17 cellular contexts compared by ENCODE assay signal in genomic region chr7:7808156-7808555, GRCh38.
DNase-seq lines count a peak whose midpoint lies in the region; ATAC-seq and TF ChIP-seq lines count a peak whose summit lies in the region.
"Had no signal": no experiment of that assay in that cellular context is flagged by ENCODE, and none has a peak within 500 bp of the region (broad histone marks: within the 10 kb centered on the region; RNA-seq: fewer than 3 reads in every experiment).

No MANE protein-coding gene starts in this region.

- no peak overlapping the region for H3K27ac Mint-ChIP-seq in activated T-helper 17 cell treated with anti-CD3 and anti-CD28 coated beads, Interleukin-2, amount 50 U/mL, for 72 hours
- H3K27ac Mint-ChIP-seq: activated CD8-positive, alpha-beta T cell treated with anti-CD3 and anti-CD28 coated beads, Interleukin-2, amount 10 ng/mL, durations not matched to agents 7 days and 5 days; immature natural killer cell had no signal

- H3K27me3 ChIP-seq in RWPE2 (ENCODE audit: insufficient read depth, poor library complexity, severe bottlenecking) (no peaks in the 10 kb centered on the region), esophagus squamous epithelium (no peaks in the 10 kb centered on the region)
- H3K27me3 ChIP-seq: upper lobe of left lung had no signal

- no peaks in the 10 kb centered on the region for H3K36me3 ChIP-seq in RWPE2 (ENCODE audit: low read depth)
- H3K36me3 ChIP-seq in esophagus squamous epithelium = no peaks in the 10 kb centered on the region
- H3K36me3 ChIP-seq: upper lobe of left lung had no signal

- H3K27ac ChIP-seq in 22Rv1 (peak overlapping the region; percentile 27; the same call in 1 of the 2 replicates), RWPE2 (ENCODE audit: poor library complexity, severe bottlenecking) (no peak overlapping the region), esophagus squamous epithelium (no peak overlapping the region)
- H3K27ac ChIP-seq: upper lobe of left lung had no signal

- H3K36me3 Mint-ChIP-seq in activated T-helper 17 cell treated with anti-CD3 and anti-CD28 coated beads, Interleukin-2, amount 50 U/mL, for 72 hours (ENCODE audit: low read depth) = peaks cover 7% of the 10 kb centered on the region

- DNase-seq in HCEC 1CT (peak; percentile 77), RWPE2 (ENCODE audit: low spot score) (no peak), fibroblast of gingiva (ENCODE audit: low read depth) (peak; percentile 69), NCI-H1417 treated with DMSO at 0.1 percent for 48 hours (lab: John Stamatoyannopoulos, UW) (no peak), esophagus squamous epithelium (lab: John Stamatoyannopoulos, UW) (no peak), NCI-H146 (lab: John Stamatoyannopoulos, UW) (no peak)
- DNase-seq: activated CD8-positive, alpha-beta T cell treated with anti-CD3 and anti-CD28 coated beads, Interleukin-2, amount 10 ng/mL, durations not matched to agents 7 days and 5 days; cerebellar nuclear complex; DMS79; immature natural killer cell; Karpas-422; NCI-H345; posterior cingulate gyrus; Right ventricle myocardium superior; upper lobe of left lung had no signal

- H3K27me3 Mint-ChIP-seq in activated T-helper 17 cell treated with anti-CD3 and anti-CD28 coated beads, Interleukin-2, amount 50 U/mL, for 72 hours = no peaks in the 10 kb centered on the region

- intact Hi-C loops in esophagus squamous epithelium (cut with DNase I) = no loop called here

- H3K9me3 ChIP-seq in RWPE2 (ENCODE audit: severe bottlenecking) = no peaks in the 10 kb centered on the region
- H3K9me3 ChIP-seq in esophagus squamous epithelium = no peaks in the 10 kb centered on the region
- H3K9me3 ChIP-seq: upper lobe of left lung had no signal

- peaks cover 7% of the 10 kb centered on the region for H3K4me1 ChIP-seq in RWPE2 (ENCODE audit: insufficient read depth, poor library complexity, severe bottlenecking)
- no peaks in the 10 kb centered on the region for H3K4me1 ChIP-seq in esophagus squamous epithelium
- H3K4me1 ChIP-seq: upper lobe of left lung had no signal

- WGBS in esophagus squamous epithelium, 2 donors = 50 to 64% methylated on average over 4 of the region's 4 CpGs

- no peaks in the 10 kb centered on the region for H3K4me1 Mint-ChIP-seq in activated T-helper 17 cell treated with anti-CD3 and anti-CD28 coated beads, Interleukin-2, amount 50 U/mL, for 72 hours
- H3K4me1 Mint-ChIP-seq: immature natural killer cell had no signal

- H3K4me3 ChIP-seq in RWPE2 (ENCODE audit: severe bottlenecking) (no peak overlapping the region), esophagus squamous epithelium (no peak overlapping the region)
- H3K4me3 ChIP-seq: upper lobe of left lung had no signal

- no peak for TF ChIP-seq CTCF in 22Rv1 (IDR thresholded peaks at IDR 0.05)
- TF ChIP-seq CTCF in RWPE2 (IDR thresholded peaks at IDR 0.05; ENCODE audit: poor library complexity, severe bottlenecking) = no peak
- no peak for TF ChIP-seq CTCF in esophagus squamous epithelium (IDR thresholded peaks at IDR 0.05)

- no peak overlapping the region for H3K4me3 Mint-ChIP-seq in activated T-helper 17 cell treated with anti-CD3 and anti-CD28 coated beads, Interleukin-2, amount 50 U/mL, for 72 hours
- H3K4me3 Mint-ChIP-seq: activated CD8-positive, alpha-beta T cell treated with anti-CD3 and anti-CD28 coated beads, Interleukin-2, amount 10 ng/mL, durations not matched to agents 7 days and 5 days; immature natural killer cell had no signal

- ATAC-seq in RWPE2 (ENCODE audit: low read depth) = peak; percentile 66; the same call in 2 of the 3 replicates
- ATAC-seq in activated T-helper 17 cell treated with anti-CD3 and anti-CD28 coated beads, Interleukin-2, amount 50 U/mL, for 72 hours (replicated peaks) = no peak
- ATAC-seq: activated CD8-positive, alpha-beta T cell treated with anti-CD3 and anti-CD28 coated beads, Interleukin-2, amount 10 ng/mL, durations not matched to agents 7 days and 5 days had no signal

- no peak for TF ChIP-seq POLR2A in esophagus squamous epithelium (IDR thresholded peaks at IDR 0.05)

- H3K9me3 Mint-ChIP-seq in activated T-helper 17 cell treated with anti-CD3 and anti-CD28 coated beads, Interleukin-2, amount 50 U/mL, for 72 hours = no peaks in the 10 kb centered on the region
- H3K9me3 Mint-ChIP-seq: immature natural killer cell had no signal

Comparison
In these comparisons a context has a peak if more than half of its experiments do, and no peak if none do; other contexts are left out.
1. DNase-seq: peak in HCEC 1CT (single experiment) and fibroblast of gingiva (single experiment); none in RWPE2 (single experiment), NCI-H1417 treated with DMSO at 0.1 percent for 48 hours (single experiment), esophagus squamous epithelium (single experiment) and NCI-H146 (single experiment).